Comparison of ENCODE assay signal across 8 cellular contexts in genomic region chr11:94325681-94326080, GRCh38.
DNase-seq lines count a peak whose midpoint lies in the region; ATAC-seq and TF ChIP-seq lines count a peak whose summit lies in the region.

No MANE protein-coding gene starts in this region.

- H3K4me1 ChIP-seq in neutrophil (ENCODE audit: control insufficient read depth in 1 of 2, insufficient read depth in 1 of 2, low read depth in 1 of 2, low read length in 1 of 2), result no peaks in the 10 kb centered on the region

- no peaks in the 10 kb centered on the region for H3K27me3 ChIP-seq in brain microvascular endothelial cell (replicated peaks)
- no peaks in the 10 kb centered on the region for H3K27me3 ChIP-seq in neutrophil

- in situ Hi-C loops in GM13976 (cut with MboI; ENCODE audit: low sequenced_read_pairs, unreplicated experiment) (loop anchor here (10.0 kb wide), 1 partner anchor 179 kb away; no protein-coding TSS in a partner anchor), brain microvascular endothelial cell (cut with HindIII; ENCODE audit: low pct_ligation_motif_present, low sequenced_read_pairs) (no loop called here)

- no peaks in the 10 kb centered on the region for H3K9me3 ChIP-seq in neutrophil

- TF ChIP-seq CTCF in GM13976 (IDR thresholded peaks at IDR 0.05; ENCODE audit: borderline replicate concordance, control extremely low read depth, extremely low read depth, insufficient read depth, missing control alignments) (peak; percentile 74), brain microvascular endothelial cell (IDR thresholded peaks at IDR 0.05; ENCODE audit: low read depth, low read length, missing control alignments) (peak; percentile 75), neutrophil (IDR thresholded peaks at IDR 0.05) (peak; percentile 17)

- H3K27ac ChIP-seq in brain microvascular endothelial cell (no peak overlapping the region), neutrophil (no peak overlapping the region)

- H3K4me3 ChIP-seq in brain microvascular endothelial cell (ENCODE audit: low read depth, low read length), result no peak overlapping the region
- no peak overlapping the region for H3K4me3 ChIP-seq in neutrophil (ENCODE audit: low read depth in 1 of 2, low read length in 1 of 2)

- DNase-seq in 8988T (peak; percentile 31), GM13976 (ENCODE audit: low spot score) (peak; percentile 69), OCI-M1 (lab: John Stamatoyannopoulos, UW) (peak; percentile 60), brain microvascular endothelial cell (peak; percentile 14), nucleus accumbens (lab: John Stamatoyannopoulos, UW) (no peak), NCI-H510A (lab: John Stamatoyannopoulos, UW) (no peak)

- H3K36me3 ChIP-seq in brain microvascular endothelial cell (replicated peaks), result no peaks in the 10 kb centered on the region
- no peaks in the 10 kb centered on the region for H3K36me3 ChIP-seq in neutrophil

- peak; percentile 91 for ATAC-seq in HG02885 (IDR thresholded peaks at IDR 0.05; ENCODE audit: poor library complexity, unreplicated experiment)

Comparison
In these comparisons a context has a peak if more than half of its experiments do, and no peak if none do; other contexts are left out.
1. DNase-seq: peak in 8988T (single experiment), GM13976 (single experiment), OCI-M1 (single experiment) and brain microvascular endothelial cell (single experiment); none in nucleus accumbens (0 of 56) and NCI-H510A (single experiment).
2. CTCF ChIP-seq: peak in every context shown above with its lines; median percentile 75 in brain microvascular endothelial cell; 74 in GM13976; 17 in neutrophil.